Comparison of ENCODE assay signal across 1 cellular context in the genomic region with DNA sequence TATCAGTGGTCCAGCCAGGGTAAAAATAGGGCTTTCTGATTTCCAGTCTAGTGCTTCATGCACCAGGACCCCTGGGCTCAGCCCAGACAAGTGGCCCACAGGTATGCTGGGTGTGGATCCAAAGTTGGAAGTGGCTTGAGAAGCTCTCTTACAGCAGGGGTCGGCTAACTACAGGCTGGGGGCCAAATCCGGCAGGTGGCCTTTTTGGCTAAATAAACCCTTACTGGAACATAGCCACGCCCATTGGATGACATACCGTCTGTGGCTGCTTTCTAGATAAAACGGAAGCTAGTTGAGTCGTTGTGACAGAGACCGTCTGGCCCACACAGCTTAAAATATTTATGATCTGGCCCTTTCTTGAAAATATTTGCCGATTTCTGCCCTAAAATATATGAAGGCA.
TF ChIP-seq lines count a peak whose summit lies in the region.

No MANE protein-coding gene starts in this region.

TF ChIP-seq in GM12878, 131 proteins besides CTCF, POLR2A, EP300 and RAD21 (continued from another document):
- TF ChIP-seq, protein P1, sequence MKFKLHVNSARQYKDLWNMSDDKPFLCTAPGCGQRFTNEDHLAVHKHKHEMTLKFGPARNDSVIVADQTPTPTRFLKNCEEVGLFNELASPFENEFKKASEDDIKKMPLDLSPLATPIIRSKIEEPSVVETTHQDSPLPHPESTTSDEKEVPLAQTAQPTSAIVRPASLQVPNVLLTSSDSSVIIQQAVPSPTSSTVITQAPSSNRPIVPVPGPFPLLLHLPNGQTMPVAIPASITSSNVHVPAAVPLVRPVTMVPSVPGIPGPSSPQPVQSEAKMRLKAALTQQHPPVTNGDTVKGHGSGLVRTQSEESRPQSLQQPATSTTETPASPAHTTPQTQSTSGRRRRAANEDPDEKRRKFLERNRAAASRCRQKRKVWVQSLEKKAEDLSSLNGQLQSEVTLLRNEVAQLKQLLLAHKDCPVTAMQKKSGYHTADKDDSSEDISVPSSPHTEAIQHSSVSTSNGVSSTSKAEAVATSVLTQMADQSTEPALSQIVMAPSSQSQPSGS (IDR thresholded peaks at IDR 0.05; ENCODE audit: low read length): no peak
- no peak for TF ChIP-seq ETV6 (conservative IDR thresholded peaks at IDR 0.05 in 1 of 2, IDR thresholded peaks at IDR 0.05 in 1 of 2; ENCODE audit: borderline replicate concordance in 1 of 2, low read depth in 1 of 2)
- no peak for TF ChIP-seq FOXK2 (IDR thresholded peaks at IDR 0.05)
- TF ChIP-seq ZNF274 (IDR thresholded peaks at IDR 0.05; ENCODE audit: insufficient read depth, insufficient read length): no peak
